Comparison of ENCODE assay signal across 23 cellular contexts in genomic region chr1:212108187-212108586, GRCh38.
"Had no signal": no experiment of that assay in that cellular context is flagged by ENCODE, and none has a peak within 500 bp of the region (broad histone marks: within the 10 kb centered on the region; RNA-seq: fewer than 3 reads in every experiment).

No MANE protein-coding gene starts in this region.

- H3K9me3 ChIP-seq: esophagus squamous epithelium, heart right ventricle, left lung, right lobe of liver, stomach, thyroid gland had no signal

- H3K4me3 ChIP-seq: coronary artery, esophagus squamous epithelium, heart right ventricle, left lung, right lobe of liver, smooth muscle cell, stomach, thyroid gland had no signal

- H3K36me3 ChIP-seq: esophagus squamous epithelium, heart right ventricle, left lung, right lobe of liver, stomach, thyroid gland had no signal

- ATAC-seq: left cardiac atrium, left lung, natural killer cell, right lobe of liver had no signal

- FAIRE-seq: islet of Langerhans, urothelium cell line had no signal

- H3K27me3 ChIP-seq: esophagus squamous epithelium, heart right ventricle, left lung, right lobe of liver, stomach, thyroid gland had no signal

- DNase-seq: effector memory CD4-positive, alpha-beta T cell; esophagus squamous epithelium; glutamatergic neuron; hippocampal formation; left cardiac atrium; left lung; natural killer cell; occipital lobe; right lobe of liver; stimulated activated CD4-positive, alpha-beta T cell treated with anti-CD3 and anti-CD28 coated beads, Interleukin-12 subunit alpha, Interleukin-12 subunit beta, amount 100 ng/mL, for 4 hours; stimulated activated CD4-positive, alpha-beta T cell treated with anti-CD3 and anti-CD28 coated beads, Interleukin-1b, Interleukin-23, amount 100 ng/mL, for 48 hours; stimulated activated CD4-positive, alpha-beta T cell treated with anti-CD3 and anti-CD28 coated beads, Interleukin-4, amount 100 ng/mL, for 1 hour; stimulated activated CD8-positive, alpha-beta memory T cell treated with anti-CD3 and anti-CD28 coated beads, Interleukin-4, amount 100 ng/mL, for 48 hours; stimulated activated naive CD4-positive, alpha-beta T cell treated with Interleukin-2 at 50 U/mL for 16 hours; stomach; thyroid gland; trophoblast cell had no signal

- H3K27ac ChIP-seq: coronary artery, esophagus squamous epithelium, parathyroid adenoma, right lobe of liver, thyroid gland had no signal
